Comparison of ENCODE assay signal across 18 cellular contexts in genomic region chr19:17240062-17240854, GRCh38. TPM values are rescaled to one million over a fixed set of nuclear protein-coding genes. Genes with fewer than 3 reads are reported as not detected.
DNase-seq lines count a peak whose midpoint lies in the region; ATAC-seq and TF ChIP-seq lines count a peak whose summit lies in the region.
"Had no signal": no experiment of that assay in that cellular context is flagged by ENCODE, and none has a peak within 500 bp of the region (broad histone marks: within the 10 kb centered on the region; RNA-seq: fewer than 3 reads in every experiment).

No MANE protein-coding gene starts in this region.

- H3K9me2 ChIP-seq in GM23338 (ENCODE audit: insufficient read depth), result no peaks in the 10 kb centered on the region

- no peak for DNase-seq in GM23338 (ENCODE audit: low spot score)
- peak; percentile 67 for DNase-seq in SK-N-DZ (ENCODE audit: low spot score)
- no peak for DNase-seq in left lung
- no peak for DNase-seq in progenitor cell of endocrine pancreas (ENCODE audit: low spot score, unreplicated experiment)
- DNase-seq in activated naive CD4-positive, alpha-beta T cell treated with Interleukin-2 at 50 U/mL for 16 hours, result no peak
- DNase-seq in activated gamma-delta T cell (lab: John Stamatoyannopoulos, UW), result no peak
- DNase-seq in SKM-1 treated with dmso at 0.1 percent for 144 hours (lab: John Stamatoyannopoulos, UW; ENCODE audit: unreplicated experiment), result no peak
- DNase-seq: activated CD8-positive, alpha-beta T cell treated with anti-CD3 and anti-CD28 coated beads, Interleukin-2, amount 10 ng/mL, durations not matched to agents 7 days and 5 days; amniotic stem cell; DMS 273 treated with DMSO at 0.1 percent for 48 hours; midbrain; NCI-H187; NCI-H446 treated with DMSO at 0.1 percent for 48 hours; PC-3; psoas muscle had no signal

- TF ChIP-seq CTCF in GM23338 (conservative IDR thresholded peaks at IDR 0.05; ENCODE audit: low read depth in 2 of 2), result no peak
- no peak for TF ChIP-seq CTCF in left lung (IDR thresholded peaks at IDR 0.05)
- no peak for TF ChIP-seq CTCF in progenitor cell of endocrine pancreas (IDR thresholded peaks at IDR 0.05; ENCODE audit: unreplicated experiment)

- H3K27me3 Mint-ChIP-seq in GM23338 (ENCODE audit: insufficient read depth, low read depth, poor library complexity), result peaks cover 20% of the 10 kb centered on the region
- H3K27me3 Mint-ChIP-seq in progenitor cell of endocrine pancreas, result no peaks in the 10 kb centered on the region

- H3K4me1 Mint-ChIP-seq in GM23338, result peaks cover 33% of the 10 kb centered on the region
- H3K4me1 Mint-ChIP-seq in progenitor cell of endocrine pancreas (ENCODE audit: low read depth), result peaks cover 51% of the 10 kb centered on the region

- H3K36me3 ChIP-seq in GM23338 (ENCODE audit: insufficient read depth) (no peaks in the 10 kb centered on the region), left lung (peaks cover 0 to 11% of the 10 kb centered on the region in 2 donors)

- peaks cover 23% of the 10 kb centered on the region for H3K36me3 Mint-ChIP-seq in GM23338 (ENCODE audit: low read depth)
- peaks cover 12% of the 10 kb centered on the region for H3K36me3 Mint-ChIP-seq in progenitor cell of endocrine pancreas (ENCODE audit: insufficient read depth)

- H3K27ac ChIP-seq in GM23338 (ENCODE audit: low read depth) (peak overlapping the region; percentile 39; the same call in 1 of the 2 replicates), left lung (peak overlapping the region in 1 of 2 donors; percentile 13)

- no peak overlapping the region for H3K4me2 ChIP-seq in GM23338

- ATAC-seq in GM23338 (no peak), left lung (peak; percentile 2), HG03521 (IDR thresholded peaks at IDR 0.05; ENCODE audit: unreplicated experiment) (no peak)
- ATAC-seq: activated CD8-positive, alpha-beta T cell treated with anti-CD3 and anti-CD28 coated beads, Interleukin-2, amount 10 ng/mL, durations not matched to agents 7 days and 5 days; PC-3; psoas muscle had no signal

- peaks cover 15% of the 10 kb centered on the region; the same call in 1 of the 2 replicates for H4K20me1 ChIP-seq in GM23338 (replicated peaks; ENCODE audit: insufficient read depth)

- intact Hi-C loops in left lung (cut with DNase I), result no loop called here

- H3F3A ChIP-seq in GM23338 (replicated peaks; ENCODE audit: low read depth), result peaks cover 36% of the 10 kb centered on the region

- H3K79me2 ChIP-seq in GM23338 (replicated peaks; ENCODE audit: insufficient read depth), result peaks cover 64% of the 10 kb centered on the region

- H3K9me3 Mint-ChIP-seq in GM23338 (no peaks in the 10 kb centered on the region), progenitor cell of endocrine pancreas (ENCODE audit: low read depth) (no peaks in the 10 kb centered on the region)

- no peak overlapping the region for H3K4me3 Mint-ChIP-seq in GM23338
- H3K4me3 Mint-ChIP-seq in progenitor cell of endocrine pancreas (ENCODE audit: low read depth), result peak overlapping the region; percentile 64
- H3K4me3 Mint-ChIP-seq: activated CD8-positive, alpha-beta T cell treated with anti-CD3 and anti-CD28 coated beads, Interleukin-2, amount 10 ng/mL, durations not matched to agents 7 days and 5 days had no signal

- no peak overlapping the region for H3K4me3 ChIP-seq in GM23338
- H3K4me3 ChIP-seq in left lung, result no peak overlapping the region
- H3K4me3 ChIP-seq: psoas muscle had no signal

- H3K9me3 ChIP-seq in left lung, result no peaks in the 10 kb centered on the region
- H3K9me3 ChIP-seq: psoas muscle had no signal

- no peak overlapping the region for H2AFZ ChIP-seq in GM23338

- H3K27me3 ChIP-seq in GM23338 (ENCODE audit: insufficient read depth) (no peaks in the 10 kb centered on the region), left lung (peaks cover 0 to 10% of the 10 kb centered on the region in 2 donors)

- peaks cover 15% of the 10 kb centered on the region for H3K4me1 ChIP-seq in GM23338 (ENCODE audit: insufficient read depth)
- peaks cover 11 to 36% of the 10 kb centered on the region in 2 donors for H3K4me1 ChIP-seq in left lung

- H3K27ac Mint-ChIP-seq in GM23338 (peak overlapping the region; percentile 6; the same call in 1 of the 2 replicates), progenitor cell of endocrine pancreas (peak overlapping the region; percentile 97)
- H3K27ac Mint-ChIP-seq: activated CD8-positive, alpha-beta T cell treated with anti-CD3 and anti-CD28 coated beads, Interleukin-2, amount 10 ng/mL, durations not matched to agents 7 days and 5 days had no signal

TF ChIP-seq in GM23338, 12 proteins besides CTCF, POLR2A, EP300 and RAD21 (continues in another document):
- TF ChIP-seq, protein P1, sequence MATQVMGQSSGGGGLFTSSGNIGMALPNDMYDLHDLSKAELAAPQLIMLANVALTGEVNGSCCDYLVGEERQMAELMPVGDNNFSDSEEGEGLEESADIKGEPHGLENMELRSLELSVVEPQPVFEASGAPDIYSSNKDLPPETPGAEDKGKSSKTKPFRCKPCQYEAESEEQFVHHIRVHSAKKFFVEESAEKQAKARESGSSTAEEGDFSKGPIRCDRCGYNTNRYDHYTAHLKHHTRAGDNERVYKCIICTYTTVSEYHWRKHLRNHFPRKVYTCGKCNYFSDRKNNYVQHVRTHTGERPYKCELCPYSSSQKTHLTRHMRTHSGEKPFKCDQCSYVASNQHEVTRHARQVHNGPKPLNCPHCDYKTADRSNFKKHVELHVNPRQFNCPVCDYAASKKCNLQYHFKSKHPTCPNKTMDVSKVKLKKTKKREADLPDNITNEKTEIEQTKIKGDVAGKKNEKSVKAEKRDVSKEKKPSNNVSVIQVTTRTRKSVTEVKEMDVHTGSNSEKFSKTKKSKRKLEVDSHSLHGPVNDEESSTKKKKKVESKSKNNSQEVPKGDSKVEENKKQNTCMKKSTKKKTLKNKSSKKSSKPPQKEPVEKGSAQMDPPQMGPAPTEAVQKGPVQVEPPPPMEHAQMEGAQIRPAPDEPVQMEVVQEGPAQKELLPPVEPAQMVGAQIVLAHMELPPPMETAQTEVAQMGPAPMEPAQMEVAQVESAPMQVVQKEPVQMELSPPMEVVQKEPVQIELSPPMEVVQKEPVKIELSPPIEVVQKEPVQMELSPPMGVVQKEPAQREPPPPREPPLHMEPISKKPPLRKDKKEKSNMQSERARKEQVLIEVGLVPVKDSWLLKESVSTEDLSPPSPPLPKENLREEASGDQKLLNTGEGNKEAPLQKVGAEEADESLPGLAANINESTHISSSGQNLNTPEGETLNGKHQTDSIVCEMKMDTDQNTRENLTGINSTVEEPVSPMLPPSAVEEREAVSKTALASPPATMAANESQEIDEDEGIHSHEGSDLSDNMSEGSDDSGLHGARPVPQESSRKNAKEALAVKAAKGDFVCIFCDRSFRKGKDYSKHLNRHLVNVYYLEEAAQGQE (IDR thresholded peaks at IDR 0.05; ENCODE audit: unreplicated experiment), result no peak
- TF ChIP-seq JUNB (IDR thresholded peaks at IDR 0.05; ENCODE audit: unreplicated experiment) (no peak), EZH2phosphoT487 (IDR thresholded peaks at IDR 0.05; ENCODE audit: unreplicated experiment) (no peak), EZH2 (IDR thresholded peaks at IDR 0.05; ENCODE audit: low read depth, unreplicated experiment) (no peak), POLR2AphosphoS5 (IDR thresholded peaks at IDR 0.05; ENCODE audit: low read depth) (no peak), NANOG (IDR thresholded peaks at IDR 0.05; ENCODE audit: borderline replicate concordance) (no peak), CREB1 (CRISPR knock-in tag; IDR thresholded peaks at IDR 0.05; ENCODE audit: low read depth) (no peak), ZNF331 (CRISPR knock-in tag; IDR thresholded peaks at IDR 0.05; ENCODE audit: low read depth) (no peak)

RNA-seq across cellular contexts. Expression of gene NR2F6, which starts 5.5 kb away (rescaled TPM):
- total RNA-seq in GM23338 (2014; rRNA removed; shearing (Covaris generic)), result 172 and 209 TPM in 2 replicates
- polyA plus RNA-seq in GM23338 (2016; fragmentation: Nextera tagmentation; extraction: Ambion mirVana), result 64.0 and 67.4 TPM in 2 replicates
- 90.3 and 107 TPM in 2 replicates for polyA plus RNA-seq in SK-N-DZ (2014; cell fraction: cytosol; rRNA removed)
- polyA plus RNA-seq in SK-N-DZ (2014; cell fraction: nucleus; rRNA removed), result 73.5 and 90.3 TPM in 2 replicates
- total RNA-seq in left lung (10 to 100 TPM; 48.7 to 56.5 TPM), progenitor cell of endocrine pancreas (134 and 150 TPM in 2 replicates)

RNA-seq across cellular contexts. Expression of gene OCEL1, which starts 14.2 kb away (rescaled TPM):
- 9.6 and 12.7 TPM in 2 replicates for total RNA-seq in GM23338 (2014; rRNA removed; shearing (Covaris generic))
- 47.4 and 50.6 TPM in 2 replicates for polyA plus RNA-seq in GM23338 (2016; fragmentation: Nextera tagmentation; extraction: Ambion mirVana)
- 1.6 and 3.9 TPM in 2 replicates for polyA plus RNA-seq in SK-N-DZ (2014; cell fraction: cytosol; rRNA removed)
- 0.78 and 9.6 TPM in 2 replicates for polyA plus RNA-seq in SK-N-DZ (2014; cell fraction: nucleus; rRNA removed)
- total RNA-seq in left lung, result 10 to 100 TPM; 35.4 to 38.0 TPM
- total RNA-seq in progenitor cell of endocrine pancreas, result 20.1 and 21.8 TPM in 2 replicates

RNA-seq across cellular contexts. Expression of gene USHBP1, which starts 24.3 kb away (rescaled TPM):
- total RNA-seq in GM23338 (2014; rRNA removed; shearing (Covaris generic)), result 5.2 and 5.6 TPM in 2 replicates
- polyA plus RNA-seq in GM23338 (2016; fragmentation: Nextera tagmentation; extraction: Ambion mirVana), result 4.0 and 4.6 TPM in 2 replicates
- 0.02 and 0.45 TPM in 2 replicates for polyA plus RNA-seq in SK-N-DZ (2014; cell fraction: cytosol; rRNA removed)
- 0.24 and 0.28 TPM in 2 replicates for polyA plus RNA-seq in SK-N-DZ (2014; cell fraction: nucleus; rRNA removed)
- 1 to 10 TPM; 4.8 to 9.2 TPM for total RNA-seq in left lung
- total RNA-seq in progenitor cell of endocrine pancreas, result 0.38 and 0.51 TPM in 2 replicates
- total RNA-seq: activated CD8-positive, alpha-beta T cell treated with anti-CD3 and anti-CD28 coated beads, Interleukin-2, amount 10 ng/mL, durations not matched to agents 7 days and 5 days; chondrocyte; M059J; PC-3 had no signal

RNA-seq across cellular contexts. Expression of gene USE1, which starts 25.1 kb away (rescaled TPM):
- 13.7 and 15.5 TPM in 2 replicates for total RNA-seq in GM23338 (2014; rRNA removed; shearing (Covaris generic))
- 18.6 and 19.4 TPM in 2 replicates for polyA plus RNA-seq in GM23338 (2016; fragmentation: Nextera tagmentation; extraction: Ambion mirVana)
- 4.6 and 6.2 TPM in 2 replicates for polyA plus RNA-seq in SK-N-DZ (2014; cell fraction: cytosol; rRNA removed)
- 18.4 and 19.1 TPM in 2 replicates for polyA plus RNA-seq in SK-N-DZ (2014; cell fraction: nucleus; rRNA removed)
- total RNA-seq in left lung (10 to 100 TPM; 23.1 to 25.6 TPM), progenitor cell of endocrine pancreas (23.6 and 27.2 TPM in 2 replicates)

RNA-seq across cellular contexts. Expression of gene BABAM1, which starts 27.0 kb away (rescaled TPM):
- total RNA-seq in GM23338 (2014; rRNA removed; shearing (Covaris generic)), result 78.1 and 87.8 TPM in 2 replicates
- 88.7 and 95.0 TPM in 2 replicates for polyA plus RNA-seq in GM23338 (2016; fragmentation: Nextera tagmentation; extraction: Ambion mirVana)
- polyA plus RNA-seq in SK-N-DZ (2014; cell fraction: cytosol; rRNA removed), result 109 and 123 TPM in 2 replicates
- polyA plus RNA-seq in SK-N-DZ (2014; cell fraction: nucleus; rRNA removed), result 137 and 164 TPM in 2 replicates
- 10 to 100 TPM; 73.1 to 75.5 TPM for total RNA-seq in left lung
- 93.4 and 113 TPM in 2 replicates for total RNA-seq in progenitor cell of endocrine pancreas
